ENCODE assay signal across 8 cellular contexts in the genomic region with DNA sequence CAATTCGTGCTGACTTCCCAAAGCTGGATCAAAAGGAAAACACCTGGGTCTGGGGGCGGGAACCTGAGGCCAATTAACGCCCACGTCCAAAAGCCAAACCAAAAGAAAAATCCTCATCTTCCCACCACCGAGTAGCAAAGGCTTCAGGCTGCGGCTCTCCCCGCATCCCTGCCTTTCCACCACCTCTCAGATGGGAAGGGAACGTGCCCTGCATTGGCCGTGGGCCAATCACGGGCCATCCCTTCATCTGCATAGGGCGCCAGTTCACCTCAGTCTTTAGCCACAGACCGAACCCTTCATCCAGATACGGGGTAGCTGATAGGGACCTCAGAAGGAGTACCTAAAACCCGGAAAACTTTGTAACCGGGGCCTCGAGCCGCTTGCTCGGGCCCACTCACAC. TPM values are rescaled to one million over a fixed set of nuclear protein-coding genes. Genes with fewer than 3 reads are reported as not detected.
A peak's percentile ranks its signal among the peaks of the same experiment; 100 is the strongest.
DNase-seq lines count a peak whose midpoint lies in the region; ATAC-seq and TF ChIP-seq lines count a peak whose summit lies in the region.

No MANE protein-coding gene starts in this region.

- H3K9ac ChIP-seq in iPS-15b (ENCODE audit: low read depth, low read length) (peak overlapping the region; percentile 62), smooth muscle cell (ENCODE audit: low read depth) (peak overlapping the region; percentile 78)

- H3K79me2 ChIP-seq in smooth muscle cell (ENCODE audit: low read depth): peaks cover 34% of the 10 kb centered on the region

- no peaks in the 10 kb centered on the region for H3F3A ChIP-seq in smooth muscle cell (ENCODE audit: low read depth)

- peaks cover 24% of the 10 kb centered on the region for H4K20me1 ChIP-seq in smooth muscle cell (ENCODE audit: low read depth)

- H3K4me1 ChIP-seq in iPS-15b (ENCODE audit: control insufficient read depth, insufficient read depth, low read length): no peaks in the 10 kb centered on the region
- no peaks in the 10 kb centered on the region for H3K4me1 ChIP-seq in smooth muscle cell (ENCODE audit: low read depth)

- TF ChIP-seq CTCF in HFF-Myc (IDR thresholded peaks at IDR 0.05; ENCODE audit: low read depth, low read length, missing control alignments): no peak
- no peak for TF ChIP-seq CTCF in smooth muscle cell (IDR thresholded peaks at IDR 0.05; ENCODE audit: borderline replicate concordance, insufficient read depth, poor library complexity, severe bottlenecking)

- no peak overlapping the region for H3K27ac ChIP-seq in smooth muscle cell (ENCODE audit: low read depth)

- H3K9me3 Mint-ChIP-seq in activated naive CD8-positive, alpha-beta T cell treated with anti-CD3 and anti-CD28 coated beads for 36 hours: no peaks in the 10 kb centered on the region

- H2AFZ ChIP-seq in smooth muscle cell (ENCODE audit: low read depth): peak overlapping the region; percentile 97

- H3K4me1 Mint-ChIP-seq in activated naive CD8-positive, alpha-beta T cell treated with anti-CD3 and anti-CD28 coated beads for 36 hours: peaks cover 16% of the 10 kb centered on the region

- no peaks in the 10 kb centered on the region for H3K27me3 ChIP-seq in iPS-15b (ENCODE audit: control insufficient read depth, insufficient read depth, low read length)
- H3K27me3 ChIP-seq in smooth muscle cell (ENCODE audit: low read depth): peaks cover 10% of the 10 kb centered on the region

- ATAC-seq in GM18873 (IDR thresholded peaks at IDR 0.05; ENCODE audit: low FRiP score, unreplicated experiment) (no peak), HG03442 (IDR thresholded peaks at IDR 0.05; ENCODE audit: unreplicated experiment) (no peak)

- peak; percentile 7 for DNase-seq in Ammon's horn (ENCODE audit: low spot score)
- no peak for DNase-seq in HFF-Myc (ENCODE audit: extremely low read depth, low read depth)
- DNase-seq in activated naive CD8-positive, alpha-beta T cell treated with anti-CD3 and anti-CD28 coated beads for 36 hours: peak; percentile 21
- DNase-seq in smooth muscle cell (lab: John Stamatoyannopoulos, UW; ENCODE audit: unreplicated experiment): no peak
- DNase-seq in activated gamma-delta T cell treated with Interleukin-2 at 50 U/mL for 16 hours: no peak

- H3K4me3 Mint-ChIP-seq in activated naive CD8-positive, alpha-beta T cell treated with anti-CD3 and anti-CD28 coated beads for 36 hours: peak overlapping the region; percentile 92

- peak overlapping the region; percentile 91 for H3K27ac Mint-ChIP-seq in activated naive CD8-positive, alpha-beta T cell treated with anti-CD3 and anti-CD28 coated beads for 36 hours

- H3K4me3 ChIP-seq in HFF-Myc (replicated peaks; ENCODE audit: low read depth, low read length): peak overlapping the region; percentile 99
- peak overlapping the region; percentile 95 for H3K4me3 ChIP-seq in iPS-15b (ENCODE audit: low read depth, low read length)
- H3K4me3 ChIP-seq in smooth muscle cell: peak overlapping the region; percentile 90

- H3K9me3 ChIP-seq in iPS-15b (ENCODE audit: control insufficient read depth, insufficient read depth, low read length) (no peaks in the 10 kb centered on the region), smooth muscle cell (replicated peaks; ENCODE audit: low read depth) (no peaks in the 10 kb centered on the region)

- peak overlapping the region; percentile 100 for H3K4me2 ChIP-seq in smooth muscle cell

- H3K27me3 Mint-ChIP-seq in activated naive CD8-positive, alpha-beta T cell treated with anti-CD3 and anti-CD28 coated beads for 36 hours: peaks cover 21% of the 10 kb centered on the region

- 15% methylated on average over 18 of the region's 18 CpGs for WGBS in smooth muscle cell (ENCODE audit: low lambda C conversion rate)

- peaks cover 3% of the 10 kb centered on the region for H3K36me3 Mint-ChIP-seq in activated naive CD8-positive, alpha-beta T cell treated with anti-CD3 and anti-CD28 coated beads for 36 hours

- H3K36me3 ChIP-seq in iPS-15b (ENCODE audit: control insufficient read depth, insufficient read depth, low read length) (no peaks in the 10 kb centered on the region), smooth muscle cell (ENCODE audit: low read depth) (peaks cover 3% of the 10 kb centered on the region)

RNA-seq across cellular contexts. Expression of gene PRPF18, which starts 0.6 kb away (rescaled TPM):
- 10 to 100 TPM; 22.5 to 22.9 TPM for total RNA-seq in activated naive CD8-positive, alpha-beta T cell treated with anti-CD3 and anti-CD28 coated beads for 36 hours
- total RNA-seq in smooth muscle cell: 31.1 and 36.9 TPM in 2 replicates
- polyA plus RNA-seq in smooth muscle cell: 21.6 and 22.4 TPM in 2 replicates

RNA-seq across cellular contexts. Expression of gene BEND7, which starts 58.6 kb away (rescaled TPM):
- total RNA-seq in activated naive CD8-positive, alpha-beta T cell treated with anti-CD3 and anti-CD28 coated beads for 36 hours: not detected
- total RNA-seq in smooth muscle cell: 3.4 and 5.8 TPM in 2 replicates
- polyA plus RNA-seq in smooth muscle cell: 1.7 and 4.4 TPM in 2 replicates

Comparison
In these comparisons a context has a peak if more than half of its experiments do, and no peak if none do; other contexts are left out.
1. DNase-seq: peak in Ammon's horn (single experiment) and activated naive CD8-positive, alpha-beta T cell treated with anti-CD3 and anti-CD28 coated beads for 36 hours (single experiment); none in HFF-Myc (single experiment), smooth muscle cell (single experiment) and activated gamma-delta T cell treated with Interleukin-2 at 50 U/mL for 16 hours (single experiment).
2. Peak in every context shown above with its lines, with median percentiles within 50 percentile points of each other: H3K4me3 ChIP-seq.